Comparison of ENCODE assay signal across 34 cellular contexts in genomic region chr1:247561711-247562110, GRCh38. TPM values are rescaled to one million over a fixed set of nuclear protein-coding genes. Genes with fewer than 3 reads are reported as not detected.
"Had no signal": no experiment of that assay in that cellular context is flagged by ENCODE, and none has a peak within 500 bp of the region (broad histone marks: within the 10 kb centered on the region; RNA-seq: fewer than 3 reads in every experiment).

No MANE protein-coding gene starts in this region.

- DNase-seq: activated CD4-positive, alpha-beta T cell treated with anti-CD3 and anti-CD28 coated beads, Interleukin-2, amount 10 ng/mL, durations not matched to agents 24 days and 14 days; activated CD4-positive, alpha-beta T cell treated with anti-CD3 and anti-CD28 coated beads, Interleukin-2, amount 50 U/mL, for 48 hours; activated CD8-positive, alpha-beta T cell treated with anti-CD3 and anti-CD28 coated beads, Interleukin-2, amount 10 ng/mL, durations not matched to agents 7 days and 5 days; activated gamma-delta T cell; activated naive CD4-positive, alpha-beta T cell treated with Interleukin-2 at 50 U/mL for 16 hours; activated naive CD8-positive, alpha-beta T cell treated with anti-CD3 and anti-CD28 coated beads, Interleukin-2, amount 10 ng/mL, durations not matched to agents 7 days and 5 days; activated T-cell treated with anti-CD3 and anti-CD28 coated beads, Interleukin-2, amount 50 U/mL, for 24 hours; body of pancreas; NCI-H1105; NCI-H1417 treated with DMSO at 0.1 percent for 48 hours; NCI-H1694; NCI-H1930; NCI-H2081 treated with DMSO at 0.1 percent for 48 hours; NCI-H226; NCI-H446 treated with DMSO at 0.1 percent for 48 hours; NCI-H524; NCI-H69; NCI-H82; SHP77; SJCRH30; T-cell; T-helper 2 cell; T-helper 9 cell; WERI-Rb-1 had no signal

- H3K27ac Mint-ChIP-seq: activated CD4-positive, alpha-beta T cell treated with anti-CD3 and anti-CD28 coated beads, Interleukin-2, amount 10 ng/mL, durations not matched to agents 24 days and 14 days; activated CD8-positive, alpha-beta T cell treated with anti-CD3 and anti-CD28 coated beads, Interleukin-2, amount 10 ng/mL, durations not matched to agents 7 days and 5 days; activated naive CD4-positive, alpha-beta T cell treated with anti-CD3 and anti-CD28 coated beads, Interleukin-2, amount 50 U/mL, for 24 hours; activated naive CD8-positive, alpha-beta T cell treated with anti-CD3 and anti-CD28 coated beads, Interleukin-2, amount 10 ng/mL, durations not matched to agents 7 days and 5 days; activated T-cell treated with anti-CD3 and anti-CD28 coated beads, Interleukin-2, amount 50 U/mL, for 24 hours; activated T-helper 2 cell treated with anti-CD3 and anti-CD28 coated beads, Interferon-gamma antibody, Interleukin-2, Interleukin-4, amounts not matched to agents 10 μg/mL and 5 μg/mL and 100 μg/mL, durations not matched to agents 14 hours and 24 hours and 36 hours; T-cell had no signal

- H3K27ac ChIP-seq: body of pancreas, breast epithelium, SJCRH30, SK-N-MC, WERI-Rb-1 had no signal

- H3K4me3 ChIP-seq: body of pancreas, breast epithelium, SJCRH30, SK-N-MC had no signal

- H3K27me3 Mint-ChIP-seq: activated CD4-positive, alpha-beta T cell treated with anti-CD3 and anti-CD28 coated beads, Interleukin-2, amount 10 ng/mL, durations not matched to agents 24 days and 14 days had no signal

- H3K4me1 ChIP-seq: body of pancreas, breast epithelium, SJCRH30 had no signal

- H3K9me3 ChIP-seq: body of pancreas, breast epithelium, SJCRH30 had no signal

- H3K36me3 Mint-ChIP-seq: activated naive CD4-positive, alpha-beta T cell treated with anti-CD3 and anti-CD28 coated beads, Interleukin-2, amount 50 U/mL, for 24 hours; activated naive CD8-positive, alpha-beta T cell treated with anti-CD3 and anti-CD28 coated beads, Interleukin-2, amount 10 ng/mL, durations not matched to agents 7 days and 5 days; T-cell had no signal

- ATAC-seq: activated CD8-positive, alpha-beta T cell treated with anti-CD3 and anti-CD28 coated beads, Interleukin-2, amount 10 ng/mL, durations not matched to agents 7 days and 5 days; body of pancreas; Panc1; T-cell had no signal

- H3K36me3 ChIP-seq: breast epithelium, SJCRH30, WERI-Rb-1 had no signal

- H3K4me1 Mint-ChIP-seq: activated CD4-positive, alpha-beta T cell treated with anti-CD3 and anti-CD28 coated beads, Interleukin-2, amount 10 ng/mL, durations not matched to agents 24 days and 14 days; activated naive CD4-positive, alpha-beta T cell treated with anti-CD3 and anti-CD28 coated beads, Interleukin-2, amount 50 U/mL, for 24 hours; activated naive CD8-positive, alpha-beta T cell treated with anti-CD3 and anti-CD28 coated beads, Interleukin-2, amount 10 ng/mL, durations not matched to agents 7 days and 5 days; T-cell had no signal

- H3K27me3 ChIP-seq: body of pancreas, breast epithelium, SJCRH30 had no signal

- H3K4me3 Mint-ChIP-seq: activated CD4-positive, alpha-beta T cell treated with anti-CD3 and anti-CD28 coated beads, Interleukin-2, amount 10 ng/mL, durations not matched to agents 24 days and 14 days; activated CD8-positive, alpha-beta T cell treated with anti-CD3 and anti-CD28 coated beads, Interleukin-2, amount 10 ng/mL, durations not matched to agents 7 days and 5 days; activated naive CD4-positive, alpha-beta T cell treated with anti-CD3 and anti-CD28 coated beads, Interleukin-2, amount 50 U/mL, for 24 hours; activated naive CD8-positive, alpha-beta T cell treated with anti-CD3 and anti-CD28 coated beads, Interleukin-2, amount 10 ng/mL, durations not matched to agents 7 days and 5 days; activated T-cell treated with anti-CD3 and anti-CD28 coated beads, Interleukin-2, amount 50 U/mL, for 24 hours; T-cell had no signal

RNA-seq across cellular contexts. Expression of gene GCSAML, which starts 12.8 kb away (rescaled TPM):
- total RNA-seq: activated CD8-positive, alpha-beta T cell treated with anti-CD3 and anti-CD28 coated beads, Interleukin-2, amount 10 ng/mL, durations not matched to agents 7 days and 5 days; activated naive CD8-positive, alpha-beta T cell treated with anti-CD3 and anti-CD28 coated beads, Interleukin-2, amount 10 ng/mL, durations not matched to agents 7 days and 5 days; cardiac septum; MCF 10A; SJCRH30 had no signal

RNA-seq across cellular contexts. Expression of gene OR2C3, which starts 25.5 kb away (rescaled TPM):
- total RNA-seq: activated CD4-positive, alpha-beta T cell treated with anti-CD3 and anti-CD28 coated beads, Interleukin-2, amount 10 ng/mL, durations not matched to agents 24 days and 14 days; activated CD8-positive, alpha-beta T cell treated with anti-CD3 and anti-CD28 coated beads, Interleukin-2, amount 10 ng/mL, durations not matched to agents 7 days and 5 days; activated naive CD8-positive, alpha-beta T cell treated with anti-CD3 and anti-CD28 coated beads, Interleukin-2, amount 10 ng/mL, durations not matched to agents 7 days and 5 days; activated T-helper 2 cell treated with anti-CD3 and anti-CD28 coated beads, Interferon-gamma antibody, Interleukin-2, Interleukin-4, amounts not matched to agents 10 μg/mL and 5 μg/mL and 100 μg/mL, durations not matched to agents 14 hours and 24 hours and 36 hours; astrocyte; body of pancreas; breast epithelium; cardiac septum; MCF 10A; RPMI7951; SJCRH30; T-cell had no signal

RNA-seq across cellular contexts. Expression of gene OR2G2, which starts 26.4 kb away (rescaled TPM):
- total RNA-seq: activated CD4-positive, alpha-beta T cell treated with anti-CD3 and anti-CD28 coated beads, Interleukin-2, amount 10 ng/mL, durations not matched to agents 24 days and 14 days; activated CD8-positive, alpha-beta T cell treated with anti-CD3 and anti-CD28 coated beads, Interleukin-2, amount 10 ng/mL, durations not matched to agents 7 days and 5 days; activated naive CD8-positive, alpha-beta T cell treated with anti-CD3 and anti-CD28 coated beads, Interleukin-2, amount 10 ng/mL, durations not matched to agents 7 days and 5 days; activated T-helper 2 cell treated with anti-CD3 and anti-CD28 coated beads, Interferon-gamma antibody, Interleukin-2, Interleukin-4, amounts not matched to agents 10 μg/mL and 5 μg/mL and 100 μg/mL, durations not matched to agents 14 hours and 24 hours and 36 hours; astrocyte; body of pancreas; breast epithelium; cardiac septum; MCF 10A; RPMI7951; SJCRH30; T-cell had no signal
- polyA plus RNA-seq: adipose tissue had no signal

RNA-seq across cellular contexts. Expression of gene OR2G3, which starts 43.7 kb away (rescaled TPM):
- total RNA-seq: activated CD4-positive, alpha-beta T cell treated with anti-CD3 and anti-CD28 coated beads, Interleukin-2, amount 10 ng/mL, durations not matched to agents 24 days and 14 days; activated CD8-positive, alpha-beta T cell treated with anti-CD3 and anti-CD28 coated beads, Interleukin-2, amount 10 ng/mL, durations not matched to agents 7 days and 5 days; activated naive CD8-positive, alpha-beta T cell treated with anti-CD3 and anti-CD28 coated beads, Interleukin-2, amount 10 ng/mL, durations not matched to agents 7 days and 5 days; activated T-helper 2 cell treated with anti-CD3 and anti-CD28 coated beads, Interferon-gamma antibody, Interleukin-2, Interleukin-4, amounts not matched to agents 10 μg/mL and 5 μg/mL and 100 μg/mL, durations not matched to agents 14 hours and 24 hours and 36 hours; astrocyte; body of pancreas; breast epithelium; cardiac septum; MCF 10A; RPMI7951; SJCRH30; T-cell had no signal
- polyA plus RNA-seq: adipose tissue had no signal
